ENCODE assay signal across 8 cellular contexts in genomic region chr9:36458430-36458915, GRCh38. TPM values are rescaled to one million over a fixed set of nuclear protein-coding genes. Genes with fewer than 3 reads are reported as not detected.
DNase-seq lines count a peak whose midpoint lies in the region; ATAC-seq and TF ChIP-seq lines count a peak whose summit lies in the region.
"Not testable (repeated sequence)": the region's sequence is repeated elsewhere in the genome, so short reads cannot be mapped to it uniquely, and the experiment has no call there.

No MANE protein-coding gene starts in this region.

- peaks cover 13% of the 10 kb centered on the region for H3K36me3 Mint-ChIP-seq in activated T-helper 17 cell treated with anti-CD3 and anti-CD28 coated beads, Interleukin-2, amount 50 U/mL, for 72 hours (ENCODE audit: low read depth)

- H3K27me3 Mint-ChIP-seq in activated T-helper 17 cell treated with anti-CD3 and anti-CD28 coated beads, Interleukin-2, amount 50 U/mL, for 72 hours: not testable (repeated sequence)

- peaks cover 23% of the 10 kb centered on the region for H3K4me1 Mint-ChIP-seq in activated T-helper 17 cell treated with anti-CD3 and anti-CD28 coated beads, Interleukin-2, amount 50 U/mL, for 72 hours

- peak overlapping the region in 1 of 4 donors; percentile 0 for H3K27ac ChIP-seq in transverse colon

- not testable (repeated sequence) for H3K36me3 ChIP-seq in transverse colon

- TF ChIP-seq POLR2A in transverse colon (IDR thresholded peaks at IDR 0.05): not testable (repeated sequence)

- ATAC-seq in GM18520 (IDR thresholded peaks at IDR 0.05; ENCODE audit: unreplicated experiment): peak; percentile 40
- ATAC-seq in HG02759 (IDR thresholded peaks at IDR 0.05; ENCODE audit: unreplicated experiment): peak; percentile 80
- ATAC-seq in activated T-helper 17 cell treated with anti-CD3 and anti-CD28 coated beads, Interleukin-2, amount 50 U/mL, for 72 hours (replicated peaks): peak; percentile 89
- not testable (repeated sequence) for ATAC-seq in left colon

- H3K4me3 Mint-ChIP-seq in activated T-helper 17 cell treated with anti-CD3 and anti-CD28 coated beads, Interleukin-2, amount 50 U/mL, for 72 hours: peak overlapping the region; percentile 70

- intact Hi-C loops in left colon (cut with DNase I, micrococcal nuclease); transverse colon (cut with DNase I; ENCODE audit: low total_unique reads): not testable (repeated sequence)

- in situ Hi-C loops in transverse colon (cut with MboI; ENCODE audit: low pct_ligation_motif_present in 1 of 4, low pct_unique_long_range_greater_than_20kb in 1 of 4, low sequenced_read_pairs in 3 of 4): loop anchor here in 2 of 4 donors (10.0 kb wide), 1 partner anchor 54 kb away; the partner anchor contains the start of gene RNF38 (in 2 of the 2)

- not testable (repeated sequence) for TF ChIP-seq CTCF in transverse colon (IDR thresholded peaks at IDR 0.05)

- DNase-seq in Kasumi-1 (lab: John Stamatoyannopoulos, UW) (peak; percentile 47 to 48), left colon (peak; percentile 31 to 47), transverse colon (peak; percentile 61)
- DNase-seq in activated CD4-positive, alpha-beta T cell treated with anti-CD3 and anti-CD28 coated beads for 48 hours: peak; percentile 84
- peak; percentile 7 to 23 (median 18) for DNase-seq in stimulated activated CD4-positive, alpha-beta T cell treated with anti-CD3 and anti-CD28 coated beads, TNF-alpha, amount 100 ng/mL, for 1 hour (ENCODE audit: low read depth in 3 of 3, low spot score in 1 of 3)

- H3K27ac Mint-ChIP-seq in activated T-helper 17 cell treated with anti-CD3 and anti-CD28 coated beads, Interleukin-2, amount 50 U/mL, for 72 hours: peak overlapping the region; percentile 70

- H3K9me3 ChIP-seq in transverse colon: not testable (repeated sequence)

- peaks cover 0 to 29% (median 2%) of the 10 kb centered on the region in 4 donors for H3K4me1 ChIP-seq in transverse colon

- not testable (repeated sequence) for H3K27me3 ChIP-seq in transverse colon

- not testable (repeated sequence) for H3K4me3 ChIP-seq in transverse colon

- H3K9me3 Mint-ChIP-seq in activated T-helper 17 cell treated with anti-CD3 and anti-CD28 coated beads, Interleukin-2, amount 50 U/mL, for 72 hours: not testable (repeated sequence)

- 81% methylated on average over 17 of the region's 17 CpGs; no CpG with 5 or more reads in 1 of the 2 donors for WGBS in transverse colon (ENCODE audit: low coverage in 1 of 2), 2 donors

- not testable (repeated sequence) for TF ChIP-seq EP300 in transverse colon (IDR thresholded peaks at IDR 0.05; ENCODE audit: low read depth)

RNA-seq across cellular contexts. Expression of gene RNF38, which starts 58.4 kb away (rescaled TPM):
- total RNA-seq in activated T-helper 17 cell treated with anti-CD3 and anti-CD28 coated beads, Interleukin-2, amount 50 U/mL, for 72 hours: 10 to 100 TPM; 39.1 to 39.3 TPM
- total RNA-seq in left colon (10 to 100 TPM; 31.0 to 40.5 TPM), transverse colon (10 to 100 TPM; 13.8 to 86.8 (median 25.1) TPM)

Comparison
In these comparisons a context has a peak if more than half of its experiments do, and no peak if none do; other contexts are left out.
1. DNase-seq: peak in every context shown above with its lines; median percentile 84 in activated CD4-positive, alpha-beta T cell treated with anti-CD3 and anti-CD28 coated beads for 48 hours; 61 in transverse colon; 48 in Kasumi-1; 39 in left colon; 18 in stimulated activated CD4-positive, alpha-beta T cell treated with anti-CD3 and anti-CD28 coated beads, TNF-alpha, amount 100 ng/mL, for 1 hour.